19 cellular contexts compared by ENCODE assay signal in the genomic region with DNA sequence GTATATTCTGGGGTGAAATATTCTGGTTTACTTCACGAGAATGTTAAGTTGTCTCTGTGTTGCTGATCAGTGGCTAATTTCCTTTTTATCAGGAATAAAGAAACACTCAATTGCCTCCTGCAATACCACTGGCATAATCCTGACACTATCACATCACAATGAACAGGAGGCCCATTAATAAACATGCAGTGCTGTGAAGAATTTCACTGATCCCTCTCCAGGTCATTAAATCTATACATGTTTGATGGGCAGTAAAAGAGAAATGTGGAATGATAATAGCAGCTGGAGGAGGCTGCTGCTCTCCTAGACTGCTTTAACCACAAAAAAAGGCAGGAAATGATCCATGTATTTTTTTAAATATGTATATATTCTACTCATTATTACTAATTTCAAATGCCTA.
DNase-seq lines count a peak whose midpoint lies in the region; ATAC-seq and TF ChIP-seq lines count a peak whose summit lies in the region.
"Had no signal": no experiment of that assay in that cellular context is flagged by ENCODE, and none has a peak within 500 bp of the region (broad histone marks: within the 10 kb centered on the region; RNA-seq: fewer than 3 reads in every experiment).

No MANE protein-coding gene starts in this region.

- POLR2A ChIA-PET in A673 (lab: Charles Lee; ENCODE audit: low non-redundant PET), result no interaction called here

- no peaks in the 10 kb centered on the region for H3F3A ChIP-seq in GM23338 (replicated peaks; ENCODE audit: low read depth)

- H3K27me3 ChIP-seq in A673 (replicated peaks; ENCODE audit: insufficient read depth, low read depth, low read length, poor library complexity), result no peaks in the 10 kb centered on the region
- H3K27me3 ChIP-seq in GM23338 (ENCODE audit: insufficient read depth), result no peaks in the 10 kb centered on the region
- H3K27me3 ChIP-seq in endodermal cell (ENCODE audit: control insufficient read depth, insufficient read depth, low read length, poor library complexity, severe bottlenecking), result no peaks in the 10 kb centered on the region
- no peaks in the 10 kb centered on the region for H3K27me3 ChIP-seq in hepatocyte
- H3K27me3 ChIP-seq: BLaER1 had no signal

- DNase-seq in A673 (ENCODE audit: low spot score) (peak; percentile 38), GM23338 (ENCODE audit: low spot score) (no peak), endodermal cell (no peak), mesothelial cell of epicardium (ENCODE audit: low spot score in 2 of 2, unreplicated experiment in 2 of 2) (no peak), HCEC 1CT (no peak), hepatic stellate cell (ENCODE audit: low spot score) (no peak), hepatocyte (ENCODE audit: low spot score) (no peak)
- DNase-seq: Caco-2; CD4-positive, CD25-positive, alpha-beta regulatory T cell; CD8-positive, alpha-beta T cell; DMS53; DMS79 treated with DMSO at 0.1 percent for 48 hours; GF-D8; GM23248; H9; HFFc6 had no signal

- H3K4me1 ChIP-seq in A673 (ENCODE audit: insufficient read depth, low read length, poor library complexity, severe bottlenecking) (no peaks in the 10 kb centered on the region), GM23338 (ENCODE audit: insufficient read depth) (peaks cover 15% of the 10 kb centered on the region), endodermal cell (ENCODE audit: control insufficient read depth, insufficient read depth, low read length) (peaks cover 11% of the 10 kb centered on the region), hepatocyte (ENCODE audit: insufficient read depth) (no peaks in the 10 kb centered on the region)
- H3K4me1 ChIP-seq: BLaER1, Caco-2 had no signal

- H3K27me3 Mint-ChIP-seq in GM23338 (ENCODE audit: insufficient read depth, low read depth, poor library complexity), result no peaks in the 10 kb centered on the region
- H3K27me3 Mint-ChIP-seq in endodermal cell (ENCODE audit: insufficient read depth), result no peaks in the 10 kb centered on the region
- peaks cover 19% of the 10 kb centered on the region for H3K27me3 Mint-ChIP-seq in mesothelial cell of epicardium (ENCODE audit: low read depth)

- no peak for ATAC-seq in GM23338
- ATAC-seq: CD8-positive, alpha-beta T cell had no signal

- BruUV-seq in A673 (replicated peaks; lab: Mats Ljungman, UMichigan), result no TSS peak

- H3K9ac ChIP-seq in endodermal cell (ENCODE audit: extremely low read depth, low read length, poor library complexity, severe bottlenecking), result no peak overlapping the region
- H3K9ac ChIP-seq: BLaER1, GM23248 had no signal

- no peaks in the 10 kb centered on the region for H4K20me1 ChIP-seq in GM23338 (replicated peaks; ENCODE audit: insufficient read depth)
- no peaks in the 10 kb centered on the region for H4K20me1 ChIP-seq in hepatocyte (ENCODE audit: insufficient read depth, poor library complexity, severe bottlenecking)
- H4K20me1 ChIP-seq: BLaER1 had no signal

- no peaks in the 10 kb centered on the region for H3K9me3 ChIP-seq in A673 (ENCODE audit: low read depth, low read length, poor library complexity, severe bottlenecking)
- H3K9me3 ChIP-seq in endodermal cell (ENCODE audit: control insufficient read depth, low read length), result no peaks in the 10 kb centered on the region
- no peaks in the 10 kb centered on the region for H3K9me3 ChIP-seq in hepatocyte (ENCODE audit: low read depth)
- H3K9me3 ChIP-seq: BLaER1, Caco-2 had no signal

- H3K4me2 ChIP-seq in GM23338 (0 out of 2 replicates have a peak overlapping the region, but pooled peaks have one; percentile 23), hepatocyte (no peak overlapping the region)
- H3K4me2 ChIP-seq: BLaER1 had no signal

- H3K27ac ChIP-seq in A673 (ENCODE audit: low read depth, low read length, poor library complexity, severe bottlenecking) (no peak overlapping the region), GM23338 (ENCODE audit: low read depth) (no peak overlapping the region), endodermal cell (ENCODE audit: low read depth, low read length) (no peak overlapping the region), hepatocyte (no peak overlapping the region)
- H3K27ac ChIP-seq: BLaER1, C4-2B, GM23248 had no signal

- intact Hi-C loops in A673 (cut with micrococcal nuclease; ENCODE audit: unreplicated experiment), result no loop called here

- H3K36me3 Mint-ChIP-seq in GM23338 (ENCODE audit: low read depth) (no peaks in the 10 kb centered on the region), endodermal cell (ENCODE audit: low read depth) (no peaks in the 10 kb centered on the region), mesothelial cell of epicardium (no peaks in the 10 kb centered on the region)
- H3K36me3 Mint-ChIP-seq: CD4-positive, CD25-positive, alpha-beta regulatory T cell; CD8-positive, alpha-beta T cell had no signal

- H3K4me3 ChIP-seq in A673 (ENCODE audit: low read depth, low read length, poor library complexity, severe bottlenecking), result no peak overlapping the region
- H3K4me3 ChIP-seq in GM23338, result no peak overlapping the region
- H3K4me3 ChIP-seq in endodermal cell (ENCODE audit: low read length), result peak overlapping the region; percentile 53
- no peak overlapping the region for H3K4me3 ChIP-seq in hepatocyte
- H3K4me3 ChIP-seq: BLaER1, GM23248 had no signal

- H3K36me3 ChIP-seq in A673 (ENCODE audit: insufficient read depth, low read length, poor library complexity, severe bottlenecking) (no peaks in the 10 kb centered on the region), GM23338 (ENCODE audit: insufficient read depth) (no peaks in the 10 kb centered on the region), endodermal cell (ENCODE audit: control insufficient read depth, insufficient read depth, low read length) (no peaks in the 10 kb centered on the region), hepatocyte (replicated peaks; ENCODE audit: insufficient read depth, low read depth) (no peaks in the 10 kb centered on the region)
- H3K36me3 ChIP-seq: BLaER1 had no signal

- TF ChIP-seq CTCF in A673 (conservative IDR thresholded peaks at IDR 0.05; ENCODE audit: low read depth, low read length) (no peak), GM23338 (conservative IDR thresholded peaks at IDR 0.05; ENCODE audit: low read depth in 2 of 2) (no peak), endodermal cell (conservative IDR thresholded peaks at IDR 0.05) (no peak), mesothelial cell of epicardium (IDR thresholded peaks at IDR 0.05; ENCODE audit: unreplicated experiment) (no peak), hepatocyte (IDR thresholded peaks at IDR 0.05; ENCODE audit: poor library complexity) (no peak)

- H2AFZ ChIP-seq in GM23338 (peak overlapping the region; percentile 40), hepatocyte (no peak overlapping the region)
- H2AFZ ChIP-seq: GM23248 had no signal

- 70% methylated on average over 1 of the region's 1 CpG; no CpG with 5 or more reads in 1 of the 2 experiments for WGBS in endodermal cell (ENCODE audit: insufficient coverage in 1 of 2, insufficient read length in 1 of 2), 2 experiments
- WGBS in hepatocyte (ENCODE audit: low lambda C conversion rate, missing lambda C conversion rate), result 24% methylated on average over 1 of the region's 1 CpG

- H3K9me3 Mint-ChIP-seq in GM23338 (no peaks in the 10 kb centered on the region), endodermal cell (no peaks in the 10 kb centered on the region), mesothelial cell of epicardium (no peaks in the 10 kb centered on the region)
- H3K9me3 Mint-ChIP-seq: CD4-positive, CD25-positive, alpha-beta regulatory T cell; CD8-positive, alpha-beta T cell; H9; HFFc6 had no signal

- CTCF ChIA-PET in A673 (lab: Charles Lee), result no interaction called here

- H3K4me3 Mint-ChIP-seq in GM23338 (no peak overlapping the region), endodermal cell (no peak overlapping the region), mesothelial cell of epicardium (no peak overlapping the region)
- H3K4me3 Mint-ChIP-seq: B cell; CD4-positive, CD25-positive, alpha-beta regulatory T cell; CD8-positive, alpha-beta T cell; H9; HFFc6 had no signal

- H3K27ac Mint-ChIP-seq in GM23338 (no peak overlapping the region), endodermal cell (no peak overlapping the region), mesothelial cell of epicardium (peak overlapping the region; percentile 26)
- H3K27ac Mint-ChIP-seq: B cell; CD4-positive, CD25-positive, alpha-beta regulatory T cell; CD8-positive, alpha-beta T cell; HFFc6 had no signal

- H3K9me2 ChIP-seq in GM23338 (ENCODE audit: insufficient read depth) (no peaks in the 10 kb centered on the region), hepatocyte (replicated peaks; ENCODE audit: insufficient read depth) (no peaks in the 10 kb centered on the region)

- H3K4me1 Mint-ChIP-seq in GM23338 (peaks cover 10% of the 10 kb centered on the region; the same call in 2 of the 3 replicates), endodermal cell (peaks cover 51% of the 10 kb centered on the region), mesothelial cell of epicardium (peaks cover 26% of the 10 kb centered on the region)
- H3K4me1 Mint-ChIP-seq: B cell; CD4-positive, CD25-positive, alpha-beta regulatory T cell had no signal

- H3K79me2 ChIP-seq in GM23338 (replicated peaks; ENCODE audit: insufficient read depth) (no peaks in the 10 kb centered on the region), hepatocyte (no peaks in the 10 kb centered on the region)

TF ChIP-seq in GM23338, 12 proteins besides CTCF, POLR2A, EP300 and RAD21:
- TF ChIP-seq NANOG (IDR thresholded peaks at IDR 0.05; ENCODE audit: borderline replicate concordance), result no peak
- TF ChIP-seq STAT1 (IDR thresholded peaks at IDR 0.05; ENCODE audit: unreplicated experiment), result no peak
